ENCODE assay signal across 23 cellular contexts in genomic region chr3:178233371-178233770, GRCh38.
A peak's percentile ranks its signal among the peaks of the same experiment; 100 is the strongest.
DNase-seq lines count a peak whose midpoint lies in the region; ATAC-seq and TF ChIP-seq lines count a peak whose summit lies in the region.
"Had no signal": no experiment of that assay in that cellular context is flagged by ENCODE, and none has a peak within 500 bp of the region (broad histone marks: within the 10 kb centered on the region; RNA-seq: fewer than 3 reads in every experiment).

No MANE protein-coding gene starts in this region.

- DNase-seq in DMS 273 (lab: John Stamatoyannopoulos, UW; ENCODE audit: unreplicated experiment) (peak; percentile 72), DMS 273 treated with DMSO at 0.1 percent for 48 hours (lab: John Stamatoyannopoulos, UW) (no peak), SJCRH30 (no peak), glutamatergic neuron (no peak), left lobe of liver (ENCODE audit: low spot score) (no peak)
- DNase-seq in stimulated activated CD4-positive, alpha-beta T cell treated with anti-CD3 and anti-CD28 coated beads, Interleukin-1b, Interleukin-23, amount 100 ng/mL, for 48 hours = no peak
- no peak for DNase-seq in effector memory CD8-positive, alpha-beta T cell
- DNase-seq: ACHN, Calu3, DMS53, GM23248, H9, KG1, MM.1S, NCI-H2081, NCI-H2171, NCI-H345, NCI-H510A treated with DMSO at 0.1 percent for 48 hours, NCI-H774, Right ventricle myocardium superior, RPMI8226 had no signal

- no peaks in the 10 kb centered on the region for H3K9me3 ChIP-seq in SJCRH30 (replicated peaks)

- no peak for TF ChIP-seq CTCF in glutamatergic neuron (IDR thresholded peaks at IDR 0.05; ENCODE audit: partially characterized antibody, unreplicated experiment)

- peaks cover 5% of the 10 kb centered on the region for H3K9me3 Mint-ChIP-seq in glutamatergic neuron (ENCODE audit: unreplicated experiment)
- H3K9me3 Mint-ChIP-seq in effector memory CD8-positive, alpha-beta T cell = no peaks in the 10 kb centered on the region

- ATAC-seq in GM21529 (IDR thresholded peaks at IDR 0.05; ENCODE audit: unreplicated experiment) = no peak
- ATAC-seq in effector memory CD8-positive, alpha-beta T cell (replicated peaks) = no peak
- ATAC-seq in left lobe of liver = no peak

- H3K27ac ChIP-seq in SJCRH30 = peak overlapping the region; percentile 29; the same call in 1 of the 2 replicates
- H3K27ac ChIP-seq: 22Rv1, GM23248 had no signal

- no peak overlapping the region for H3K4me3 ChIP-seq in SJCRH30
- H3K4me3 ChIP-seq: GM23248 had no signal

- 0 out of 2 replicates have a peak, but pooled peaks cover 3% of the 10 kb centered on the region for H3K4me1 ChIP-seq in SJCRH30

- H3K4me3 Mint-ChIP-seq in glutamatergic neuron (ENCODE audit: unreplicated experiment) = peak overlapping the region; percentile 43
- no peak overlapping the region for H3K4me3 Mint-ChIP-seq in effector memory CD8-positive, alpha-beta T cell
- H3K4me3 Mint-ChIP-seq: H9 had no signal

- peaks cover 21% of the 10 kb centered on the region for H3K36me3 Mint-ChIP-seq in glutamatergic neuron (ENCODE audit: unreplicated experiment)
- H3K36me3 Mint-ChIP-seq in effector memory CD8-positive, alpha-beta T cell (ENCODE audit: insufficient read depth) = no peaks in the 10 kb centered on the region

- peak overlapping the region; percentile 75 for H3K27ac Mint-ChIP-seq in glutamatergic neuron (ENCODE audit: unreplicated experiment)
- H3K27ac Mint-ChIP-seq in effector memory CD8-positive, alpha-beta T cell = no peak overlapping the region
- H3K27ac Mint-ChIP-seq: H9 had no signal

- no peaks in the 10 kb centered on the region for H3K36me3 ChIP-seq in SJCRH30

- H3K4me1 Mint-ChIP-seq in glutamatergic neuron (ENCODE audit: low read depth, unreplicated experiment) = peaks cover 19% of the 10 kb centered on the region
- H3K4me1 Mint-ChIP-seq in effector memory CD8-positive, alpha-beta T cell (ENCODE audit: low read depth in 2 of 2) = no peaks in the 10 kb centered on the region

- H3K27me3 Mint-ChIP-seq in glutamatergic neuron (ENCODE audit: unreplicated experiment) = no peaks in the 10 kb centered on the region
- H3K27me3 Mint-ChIP-seq in effector memory CD8-positive, alpha-beta T cell = peaks cover 9 to 18% of the 10 kb centered on the region in 2 donors

- no peaks in the 10 kb centered on the region for H3K27me3 ChIP-seq in SJCRH30
